Comparison of ENCODE assay signal across 19 cellular contexts in the genomic region with DNA sequence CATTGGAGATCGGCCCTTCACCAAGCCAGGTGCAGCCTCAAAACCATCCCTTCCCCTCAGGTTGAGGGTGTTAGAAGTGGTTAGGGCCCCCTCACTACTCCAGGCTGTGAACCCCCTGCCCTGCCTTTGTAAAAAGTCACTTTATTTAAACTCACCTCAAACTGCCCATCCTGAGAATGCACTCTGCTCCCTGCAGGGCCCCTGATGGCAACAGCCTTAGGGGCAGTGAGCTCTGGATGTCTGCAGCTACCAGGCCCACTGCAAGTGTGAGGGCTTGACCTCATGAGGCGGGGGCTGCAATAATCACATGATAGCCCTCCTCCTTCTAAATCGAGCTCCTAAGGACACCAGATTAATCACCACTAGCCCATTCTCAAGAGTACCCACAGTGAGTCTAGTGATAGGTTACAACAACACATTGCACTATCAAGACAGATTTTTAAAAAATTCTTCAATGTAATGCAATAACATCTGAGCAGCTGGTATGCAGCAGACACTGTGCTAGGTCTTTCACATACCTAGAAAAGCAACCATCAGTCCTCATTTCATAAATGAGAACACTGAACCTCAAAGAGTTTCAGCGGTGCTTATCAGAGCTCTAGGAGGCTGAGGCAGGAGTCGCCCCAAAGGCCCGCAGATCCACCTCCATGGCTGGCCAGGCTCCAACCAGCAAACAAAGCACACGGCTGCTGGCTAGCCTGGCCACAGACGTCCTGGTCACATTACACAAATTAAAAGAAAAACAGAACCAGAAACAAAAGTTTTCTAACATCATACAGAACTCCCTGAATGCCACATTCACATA. TPM values are rescaled to one million over a fixed set of nuclear protein-coding genes. Genes with fewer than 3 reads are reported as not detected.
DNase-seq lines count a peak whose midpoint lies in the region; ATAC-seq and TF ChIP-seq lines count a peak whose summit lies in the region.
"Had no signal": no experiment of that assay in that cellular context is flagged by ENCODE, and none has a peak within 500 bp of the region (broad histone marks: within the 10 kb centered on the region; RNA-seq: fewer than 3 reads in every experiment).

No MANE protein-coding gene starts in this region.

- peak; percentile 78 for ATAC-seq in left lung
- ATAC-seq in HG02938 (IDR thresholded peaks at IDR 0.05; ENCODE audit: unreplicated experiment), result no peak
- ATAC-seq in GM21390 (IDR thresholded peaks at IDR 0.05; ENCODE audit: unreplicated experiment), result no peak
- ATAC-seq: activated T-cell treated with anti-CD3 and anti-CD28 coated beads, Interleukin-2, amount 50 U/mL, for 72 hours; heart left ventricle had no signal

- no peak overlapping the region for H3K4me3 ChIP-seq in AG04450 (ENCODE audit: low read depth, low read length)
- no peak overlapping the region for H3K4me3 ChIP-seq in left lung
- H3K4me3 ChIP-seq: adrenal gland, esophagus muscularis mucosa, heart left ventricle, skin epidermis, upper lobe of left lung had no signal

- no peak for TF ChIP-seq CTCF in AG04450 (IDR thresholded peaks at IDR 0.05; ENCODE audit: low read depth, low read length)
- TF ChIP-seq CTCF in left lung (IDR thresholded peaks at IDR 0.05), result no peak

- H3K27me3 ChIP-seq in AG04450 (ENCODE audit: control insufficient read depth, insufficient read depth, low read length) (no peaks in the 10 kb centered on the region), left lung (no peaks in the 10 kb centered on the region)
- H3K27me3 ChIP-seq: adrenal gland, esophagus muscularis mucosa, heart left ventricle, upper lobe of left lung had no signal

- no peak for DNase-seq in AG04450 (ENCODE audit: low read depth, low spot score)
- peak; percentile 59 for DNase-seq in HT-29 (ENCODE audit: low spot score)
- DNase-seq in astrocyte of the hippocampus (ENCODE audit: low read depth, low spot score), result peak; percentile 72
- no peak for DNase-seq in left lung
- no peak for DNase-seq in substantia nigra (lab: John Stamatoyannopoulos, UW)
- no peak for DNase-seq in NK-92 treated with Interleukin-12 subunit alpha and Interleukin-12 subunit beta, amount 100 ng/mL, for 24 hours (lab: John Stamatoyannopoulos, UW)
- DNase-seq: activated CD4-positive, alpha-beta T cell treated with anti-CD3 and anti-CD28 coated beads, Interleukin-2, amount 50 U/mL, for 4 hours; activated T-cell treated with anti-CD3 and anti-CD28 coated beads, Interleukin-2, amount 50 U/mL, for 72 hours; heart left ventricle; KG1; NCI-H1436 treated with DMSO at 0.1 percent for 48 hours; NCI-H510A; OCI-M1; upper lobe of left lung had no signal

- peaks cover 0 to 8% of the 10 kb centered on the region in 2 donors for H3K4me1 ChIP-seq in left lung

- peak overlapping the region; percentile 11 for H3K27ac ChIP-seq in AG04450 (ENCODE audit: low read depth, low read length)
- H3K27ac ChIP-seq in left lung, result no peak overlapping the region
- H3K27ac ChIP-seq in substantia nigra (ENCODE audit: low read depth, low read length, poor library complexity, severe bottlenecking), result no peak overlapping the region
- H3K27ac ChIP-seq: adrenal gland, esophagus muscularis mucosa, heart left ventricle, upper lobe of left lung had no signal

- H3K9me3 ChIP-seq in AG04450 (ENCODE audit: control insufficient read depth, insufficient read depth, low read length) (no peaks in the 10 kb centered on the region; the same call in 1 of the 2 replicates), left lung (no peaks in the 10 kb centered on the region)
- H3K9me3 ChIP-seq: adrenal gland, esophagus muscularis mucosa, heart left ventricle, upper lobe of left lung had no signal

- no peaks in the 10 kb centered on the region for H3K36me3 ChIP-seq in left lung
- H3K36me3 ChIP-seq: adrenal gland, esophagus muscularis mucosa, heart left ventricle, upper lobe of left lung had no signal

- POLR2A ChIA-PET in AG04450 (lab: Yijun Ruan, JAX), result no interaction called here

- intact Hi-C loops in left lung (cut with DNase I), result no loop called here

- CTCF ChIA-PET in AG04450 (lab: Charles Lee), result no interaction called here

RNA-seq across cellular contexts. Expression of a gene that starts 26.0 kb away (rescaled TPM):
- 14.7 and 18.8 TPM in 2 replicates for polyA plus RNA-seq in AG04450 (2011; rRNA removed)
- polyA minus RNA-seq in AG04450 (2011; rRNA and poly(A)+ RNA removed), result 28.7 and 35.0 TPM in 2 replicates
- total RNA-seq in HT-29 (2014; rRNA removed; shearing (Covaris generic)), result 77.5 and 89.9 TPM in 2 replicates
- 10 to 100 TPM; 29.6 to 54.2 TPM for total RNA-seq in left lung

Comparison
In these comparisons a context has a peak if more than half of its experiments do, and no peak if none do; other contexts are left out.
1. DNase-seq: peak in HT-29 (single experiment) and astrocyte of the hippocampus (single experiment); none in AG04450 (single experiment), left lung (0 of 2), substantia nigra (0 of 49) and NK-92 treated with Interleukin-12 subunit alpha and Interleukin-12 subunit beta, amount 100 ng/mL, for 24 hours (single experiment).